Comparison of ENCODE assay signal across 16 cellular contexts in the genomic region with DNA sequence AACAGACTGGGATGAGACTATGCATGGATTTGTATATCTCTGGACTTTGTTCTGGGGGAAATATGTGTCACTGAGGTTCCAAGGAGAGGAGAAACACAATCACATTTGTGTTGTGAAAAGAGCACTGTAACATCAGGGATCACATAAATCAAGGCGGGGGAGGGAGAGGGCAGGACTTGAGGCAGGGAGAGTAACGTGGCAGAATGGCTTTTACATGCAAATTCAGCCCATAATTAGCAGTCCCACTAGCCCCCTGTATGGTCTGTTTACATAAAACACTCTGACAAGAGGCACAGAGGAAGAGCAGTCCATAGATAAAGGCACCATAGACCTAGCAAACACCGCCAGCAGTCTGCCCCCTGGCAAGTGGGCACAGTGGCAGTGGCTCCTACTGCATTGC.
DNase-seq lines count a peak whose midpoint lies in the region; ATAC-seq and TF ChIP-seq lines count a peak whose summit lies in the region.
"Had no signal": no experiment of that assay in that cellular context is flagged by ENCODE, and none has a peak within 500 bp of the region (broad histone marks: within the 10 kb centered on the region; RNA-seq: fewer than 3 reads in every experiment).

No MANE protein-coding gene starts in this region.

- TF ChIP-seq CTCF in OCI-LY7 (conservative IDR thresholded peaks at IDR 0.05; ENCODE audit: low read length): no peak

- no peak overlapping the region for H3K27ac ChIP-seq in OCI-LY7 (ENCODE audit: low read depth, low read length, poor library complexity, severe bottlenecking)
- no peak overlapping the region for H3K27ac ChIP-seq in iPS-20b (ENCODE audit: low read length)

- intact Hi-C loops in OCI-LY7 (cut with micrococcal nuclease; ENCODE audit: unreplicated experiment): no loop called here
- intact Hi-C loops in posterior vena cava (cut with DNase I): no loop called here

- no peaks in the 10 kb centered on the region for H3K36me3 ChIP-seq in H7 (replicated peaks; ENCODE audit: control insufficient read depth, insufficient read depth, low read length)
- H3K36me3 ChIP-seq in OCI-LY7 (ENCODE audit: insufficient read depth, low read length): no peaks in the 10 kb centered on the region
- no peaks in the 10 kb centered on the region for H3K36me3 ChIP-seq in iPS-20b (ENCODE audit: insufficient read depth, low read depth, low read length)
- H3K36me3 ChIP-seq: BE2C had no signal

- BruUV-seq in OCI-LY7 (replicated peaks; lab: Mats Ljungman, UMichigan): no TSS peak

- peak overlapping the region; percentile 27; the same call in 1 of the 2 replicates for H3K9ac ChIP-seq in iPS-20b (ENCODE audit: low read depth, low read length)

- CTCF ChIA-PET in OCI-LY7 (lab: Charles Lee; ENCODE audit: unreplicated experiment): no interaction called here

- H3K4me2 ChIP-seq in OCI-LY7 (ENCODE audit: low read length): peak overlapping the region; percentile 24; the same call in 1 of the 2 replicates

- H3K27me3 ChIP-seq in H7 (ENCODE audit: control insufficient read depth, insufficient read depth, low read length) (no peaks in the 10 kb centered on the region), iPS-20b (ENCODE audit: insufficient read depth, low read length) (no peaks in the 10 kb centered on the region)

- H4K20me1 ChIP-seq in OCI-LY7 (ENCODE audit: insufficient read depth, low read length): no peaks in the 10 kb centered on the region

- H2AFZ ChIP-seq in OCI-LY7 (ENCODE audit: low read length): no peak overlapping the region

- no peaks in the 10 kb centered on the region for H3K79me2 ChIP-seq in OCI-LY7 (ENCODE audit: insufficient read depth, low read depth, low read length)

- H3K4me3 ChIP-seq in H7 (ENCODE audit: insufficient read depth, low read depth, low read length) (no peak overlapping the region), OCI-LY7 (ENCODE audit: low read depth, low read length, poor library complexity, severe bottlenecking) (no peak overlapping the region), iPS-20b (ENCODE audit: low read length) (peak overlapping the region; percentile 36; the same call in 1 of the 2 replicates)

- ATAC-seq in GM19452 (IDR thresholded peaks at IDR 0.05; ENCODE audit: unreplicated experiment): no peak

- H3K9me3 ChIP-seq in OCI-LY7 (ENCODE audit: low read length) (no peaks in the 10 kb centered on the region), iPS-20b (ENCODE audit: insufficient read depth, low read depth, low read length) (peaks cover 17% of the 10 kb centered on the region)
- H3K9me3 ChIP-seq: BE2C had no signal

- no peaks in the 10 kb centered on the region for H3K9me2 ChIP-seq in OCI-LY7 (ENCODE audit: insufficient read depth, low read length)

- DNase-seq in H7: peak; percentile 48
- peak; percentile 46 for DNase-seq in NCI-H146 treated with DMSO at 0.1 percent for 48 hours (lab: John Stamatoyannopoulos, UW; ENCODE audit: unreplicated experiment)
- no peak for DNase-seq in OCI-LY7 (ENCODE audit: low spot score)
- DNase-seq in GDM1 (lab: John Stamatoyannopoulos, UW): no peak
- no peak for DNase-seq in dermis blood vessel endothelial cell
- no peak for DNase-seq in posterior vena cava (ENCODE audit: low spot score)
- DNase-seq: BE2C; CD4-positive, alpha-beta memory T cell; DND-41; MV-4-11; NCI-H187; NCI-H774; SHP77 treated with DMSO at 0.1 percent for 48 hours; T-helper 2 cell had no signal

- H3K4me1 ChIP-seq in OCI-LY7 (ENCODE audit: insufficient read depth, low read length, poor library complexity, severe bottlenecking) (peaks cover 7% of the 10 kb centered on the region), iPS-20b (ENCODE audit: insufficient read depth, low read length) (peaks cover 21% of the 10 kb centered on the region)
- H3K4me1 ChIP-seq: BE2C had no signal

- POLR2A ChIA-PET in OCI-LY7 (lab: Charles Lee): interaction anchor here (0.7 kb wide), 1 partner anchor 16 kb away, joined by 3 read pairs; no protein-coding TSS in a partner anchor

Comparison
In these comparisons a context has a peak if more than half of its experiments do, and no peak if none do; other contexts are left out.
1. DNase-seq: peak in H7 (single experiment) and NCI-H146 treated with DMSO at 0.1 percent for 48 hours (single experiment); none in OCI-LY7 (single experiment), GDM1 (single experiment), dermis blood vessel endothelial cell (single experiment) and posterior vena cava (single experiment).